In genomic region chr1:11028018-11028417, GRCh38 we compare ENCODE assay signal across 2 cellular contexts.
TF ChIP-seq lines count a peak whose summit lies in the region.

No MANE protein-coding gene starts in this region.

TF ChIP-seq in endothelial cell of umbilical vein, 7 proteins besides CTCF, POLR2A, EP300 and RAD21:
- TF ChIP-seq FOS (IDR thresholded peaks at IDR 0.05; ENCODE audit: borderline replicate concordance, insufficient read depth, low read length) (no peak), GATA2 (IDR thresholded peaks at IDR 0.05; ENCODE audit: insufficient read depth, insufficient read length, low read depth, low read length) (no peak), EZH2 (IDR thresholded peaks at IDR 0.05; ENCODE audit: borderline replicate concordance, low read depth, low read length, severe bottlenecking) (no peak), MYC (IDR thresholded peaks at IDR 0.05; ENCODE audit: low read depth, low read length) (no peak), MAX (IDR thresholded peaks at IDR 0.05; ENCODE audit: insufficient read depth, insufficient read length) (no peak), JUN (IDR thresholded peaks at IDR 0.05; ENCODE audit: borderline replicate concordance, insufficient read depth, insufficient read length, low read depth) (no peak), POLR2AphosphoS5 (IDR thresholded peaks at IDR 0.05; ENCODE audit: insufficient read depth, low read depth, low read length) (no peak)

TF ChIP-seq in SK-N-SH, 30 proteins besides CTCF, POLR2A, EP300 and RAD21:
- no peak for TF ChIP-seq MEF2A (IDR thresholded peaks at IDR 0.05; ENCODE audit: borderline replicate concordance, low read depth)
